1 cellular context compared by ENCODE assay signal in the genomic region with DNA sequence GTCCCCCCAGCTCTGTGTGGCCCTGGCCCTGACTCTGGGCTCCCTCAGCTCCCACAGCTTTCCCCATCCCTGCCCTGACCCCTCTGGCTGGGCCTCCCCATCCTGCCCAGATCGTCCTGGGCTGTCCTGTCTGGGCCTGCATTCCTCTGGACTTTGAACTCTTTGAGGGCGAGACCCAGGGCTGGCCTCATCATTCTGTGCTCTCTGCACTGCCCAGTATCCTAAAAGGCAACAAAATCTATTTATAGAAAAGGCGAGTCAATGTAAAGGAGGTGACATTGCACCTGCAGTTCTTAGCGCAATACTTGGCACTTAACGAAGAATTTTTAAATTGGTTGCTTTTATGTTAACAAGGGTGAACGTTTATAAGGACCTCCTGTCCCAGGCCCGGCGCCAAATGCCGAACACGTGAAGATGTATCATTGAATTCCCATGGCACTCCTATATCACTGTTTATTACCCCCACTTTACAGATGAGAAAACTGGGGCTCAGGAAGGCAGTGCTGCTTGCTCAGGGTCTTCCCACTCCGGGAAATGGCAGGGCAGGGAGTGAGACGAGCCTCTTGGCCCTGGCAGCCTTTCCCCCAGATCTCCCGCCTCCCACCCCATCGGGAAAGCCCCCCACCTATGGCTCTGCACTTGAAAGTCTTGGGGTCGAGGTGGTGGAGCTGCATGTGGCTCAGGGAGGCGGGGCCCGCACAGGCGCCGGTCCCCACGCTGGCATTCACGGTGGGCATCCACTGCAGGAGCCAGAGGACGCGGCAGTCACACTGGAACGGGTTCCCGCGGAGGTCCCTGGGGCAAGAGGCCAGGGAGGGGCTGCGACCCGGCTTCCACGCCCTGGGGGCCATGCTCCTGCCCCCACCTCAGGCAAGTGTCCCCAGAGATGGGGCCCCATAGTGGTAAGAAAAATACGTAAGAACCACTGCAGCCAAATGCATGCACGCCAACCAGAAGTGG.
TF ChIP-seq lines count a peak whose summit lies in the region.

No MANE protein-coding gene starts in this region.

TF ChIP-seq in HepG2, 621 proteins besides CTCF, POLR2A, EP300 and RAD21 (continued from another document):
- TF ChIP-seq, protein P1, sequence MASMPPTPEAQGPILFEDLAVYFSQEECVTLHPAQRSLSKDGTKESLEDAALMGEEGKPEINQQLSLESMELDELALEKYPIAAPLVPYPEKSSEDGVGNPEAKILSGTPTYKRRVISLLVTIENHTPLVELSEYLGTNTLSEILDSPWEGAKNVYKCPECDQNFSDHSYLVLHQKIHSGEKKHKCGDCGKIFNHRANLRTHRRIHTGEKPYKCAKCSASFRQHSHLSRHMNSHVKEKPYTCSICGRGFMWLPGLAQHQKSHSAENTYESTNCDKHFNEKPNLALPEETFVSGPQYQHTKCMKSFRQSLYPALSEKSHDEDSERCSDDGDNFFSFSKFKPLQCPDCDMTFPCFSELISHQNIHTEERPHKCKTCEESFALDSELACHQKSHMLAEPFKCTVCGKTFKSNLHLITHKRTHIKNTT (CRISPR knock-in tag; IDR thresholded peaks at IDR 0.05), result no peak
- no peak for TF ChIP-seq SOX6 (IDR thresholded peaks at IDR 0.05)
- peak; percentile 49 for TF ChIP-seq SOX6 (CRISPR knock-in tag; IDR thresholded peaks at IDR 0.05)
- TF ChIP-seq CEBPG (CRISPR knock-in tag; IDR thresholded peaks at IDR 0.05), result peak; percentile 66
- no peak for TF ChIP-seq NCOA1 (CRISPR knock-in tag; IDR thresholded peaks at IDR 0.05)
- TF ChIP-seq ZNF776 (CRISPR knock-in tag; IDR thresholded peaks at IDR 0.05), result no peak
- TF ChIP-seq, protein P2, sequence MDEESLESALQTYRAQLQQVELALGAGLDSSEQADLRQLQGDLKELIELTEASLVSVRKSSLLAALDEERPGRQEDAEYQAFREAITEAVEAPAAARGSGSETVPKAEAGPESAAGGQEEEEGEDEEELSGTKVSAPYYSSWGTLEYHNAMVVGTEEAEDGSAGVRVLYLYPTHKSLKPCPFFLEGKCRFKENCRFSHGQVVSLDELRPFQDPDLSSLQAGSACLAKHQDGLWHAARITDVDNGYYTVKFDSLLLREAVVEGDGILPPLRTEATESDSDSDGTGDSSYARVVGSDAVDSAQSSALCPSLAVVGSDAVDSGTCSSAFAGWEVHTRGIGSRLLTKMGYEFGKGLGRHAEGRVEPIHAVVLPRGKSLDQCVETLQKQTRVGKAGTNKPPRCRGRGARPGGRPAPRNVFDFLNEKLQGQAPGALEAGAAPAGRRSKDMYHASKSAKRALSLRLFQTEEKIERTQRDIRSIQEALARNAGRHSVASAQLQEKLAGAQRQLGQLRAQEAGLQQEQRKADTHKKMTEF (CRISPR knock-in tag; IDR thresholded peaks at IDR 0.05), result peak; percentile 60
- TF ChIP-seq ESRRA (CRISPR knock-in tag; IDR thresholded peaks at IDR 0.05; ENCODE audit: low read depth), result peak; percentile 78; the same call in 1 of the 2 replicates
- no peak for TF ChIP-seq U2AF1 (optimal IDR thresholded peaks at IDR 0.05; ENCODE audit: low read depth, low read length)
- TF ChIP-seq RFXAP (CRISPR knock-in tag; IDR thresholded peaks at IDR 0.05; ENCODE audit: borderline replicate concordance), result peak; percentile 54; the same call in 1 of the 2 replicates
- TF ChIP-seq KDM5B (CRISPR knock-in tag; IDR thresholded peaks at IDR 0.05; ENCODE audit: borderline replicate concordance), result peak; percentile 53; the same call in 1 of the 2 replicates
- peak; percentile 31; the same call in 1 of the 2 replicates for TF ChIP-seq NR2F2 (IDR thresholded peaks at IDR 0.05; ENCODE audit: borderline replicate concordance, low read depth)
- TF ChIP-seq, protein P3, sequence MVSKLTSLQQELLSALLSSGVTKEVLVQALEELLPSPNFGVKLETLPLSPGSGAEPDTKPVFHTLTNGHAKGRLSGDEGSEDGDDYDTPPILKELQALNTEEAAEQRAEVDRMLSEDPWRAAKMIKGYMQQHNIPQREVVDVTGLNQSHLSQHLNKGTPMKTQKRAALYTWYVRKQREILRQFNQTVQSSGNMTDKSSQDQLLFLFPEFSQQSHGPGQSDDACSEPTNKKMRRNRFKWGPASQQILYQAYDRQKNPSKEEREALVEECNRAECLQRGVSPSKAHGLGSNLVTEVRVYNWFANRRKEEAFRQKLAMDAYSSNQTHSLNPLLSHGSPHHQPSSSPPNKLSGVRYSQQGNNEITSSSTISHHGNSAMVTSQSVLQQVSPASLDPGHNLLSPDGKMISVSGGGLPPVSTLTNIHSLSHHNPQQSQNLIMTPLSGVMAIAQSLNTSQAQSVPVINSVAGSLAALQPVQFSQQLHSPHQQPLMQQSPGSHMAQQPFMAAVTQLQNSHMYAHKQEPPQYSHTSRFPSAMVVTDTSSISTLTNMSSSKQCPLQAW (CRISPR knock-in tag; IDR thresholded peaks at IDR 0.05), result peak; percentile 91
- TF ChIP-seq ZFY (CRISPR knock-in tag; IDR thresholded peaks at IDR 0.05), result peak; percentile 70; the same call in 1 of the 2 replicates
- peak; percentile 66 for TF ChIP-seq SP5 (CRISPR knock-in tag; IDR thresholded peaks at IDR 0.05; ENCODE audit: borderline replicate concordance, low read depth)
- peak; percentile 89; the same call in 1 of the 2 replicates for TF ChIP-seq ZBTB20 (CRISPR knock-in tag; IDR thresholded peaks at IDR 0.05; ENCODE audit: borderline replicate concordance, low read depth)
- TF ChIP-seq PHF8 (CRISPR knock-in tag; IDR thresholded peaks at IDR 0.05), result peak; percentile 12; the same call in 1 of the 2 replicates
- TF ChIP-seq SALL1 (CRISPR knock-in tag; IDR thresholded peaks at IDR 0.05), result peak; percentile 77
- TF ChIP-seq ZNF441 (CRISPR knock-in tag; IDR thresholded peaks at IDR 0.05; ENCODE audit: borderline replicate concordance), result 0 out of 2 replicates have a peak, but pooled peaks have one; percentile 8
- TF ChIP-seq BCL6 (CRISPR knock-in tag; IDR thresholded peaks at IDR 0.05), result peak; percentile 71
- TF ChIP-seq HOXA5 (CRISPR knock-in tag; IDR thresholded peaks at IDR 0.05), result no peak
- TF ChIP-seq ZNF20 (CRISPR knock-in tag; IDR thresholded peaks at IDR 0.05), result 0 out of 2 replicates have a peak, but pooled peaks have one; percentile 58
- TF ChIP-seq ZNF75D (CRISPR knock-in tag; IDR thresholded peaks at IDR 0.05; ENCODE audit: borderline replicate concordance), result no peak
- peak; percentile 84; the same call in 1 of the 2 replicates for TF ChIP-seq RXRA (CRISPR knock-in tag; IDR thresholded peaks at IDR 0.05)
- no peak for TF ChIP-seq MXD4 (CRISPR knock-in tag; IDR thresholded peaks at IDR 0.05)
- 0 out of 2 replicates have a peak, but pooled peaks have one; percentile 40 for TF ChIP-seq ZSCAN12 (CRISPR knock-in tag; IDR thresholded peaks at IDR 0.05)
- 0 out of 2 replicates have a peak, but pooled peaks have one; percentile 34 for TF ChIP-seq SIX1 (CRISPR knock-in tag; IDR thresholded peaks at IDR 0.05; ENCODE audit: borderline replicate concordance)
- peak; percentile 90 for TF ChIP-seq KDM6A (CRISPR knock-in tag; IDR thresholded peaks at IDR 0.05; ENCODE audit: low read depth)
- TF ChIP-seq, protein P4, sequence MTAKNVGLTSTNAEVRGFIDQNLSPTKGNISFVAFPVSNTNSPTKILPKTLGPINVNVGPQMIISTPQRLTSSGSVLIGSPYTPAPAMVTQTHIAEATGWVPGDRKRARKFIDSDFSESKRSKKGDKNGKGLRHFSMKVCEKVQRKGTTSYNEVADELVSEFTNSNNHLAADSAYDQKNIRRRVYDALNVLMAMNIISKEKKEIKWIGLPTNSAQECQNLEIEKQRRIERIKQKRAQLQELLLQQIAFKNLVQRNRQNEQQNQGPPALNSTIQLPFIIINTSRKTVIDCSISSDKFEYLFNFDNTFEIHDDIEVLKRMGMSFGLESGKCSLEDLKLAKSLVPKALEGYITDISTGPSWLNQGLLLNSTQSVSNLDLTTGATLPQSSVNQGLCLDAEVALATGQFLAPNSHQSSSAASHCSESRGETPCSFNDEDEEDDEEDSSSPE (CRISPR knock-in tag; IDR thresholded peaks at IDR 0.05), result peak; percentile 22; the same call in 1 of the 2 replicates
- TF ChIP-seq, protein P5, sequence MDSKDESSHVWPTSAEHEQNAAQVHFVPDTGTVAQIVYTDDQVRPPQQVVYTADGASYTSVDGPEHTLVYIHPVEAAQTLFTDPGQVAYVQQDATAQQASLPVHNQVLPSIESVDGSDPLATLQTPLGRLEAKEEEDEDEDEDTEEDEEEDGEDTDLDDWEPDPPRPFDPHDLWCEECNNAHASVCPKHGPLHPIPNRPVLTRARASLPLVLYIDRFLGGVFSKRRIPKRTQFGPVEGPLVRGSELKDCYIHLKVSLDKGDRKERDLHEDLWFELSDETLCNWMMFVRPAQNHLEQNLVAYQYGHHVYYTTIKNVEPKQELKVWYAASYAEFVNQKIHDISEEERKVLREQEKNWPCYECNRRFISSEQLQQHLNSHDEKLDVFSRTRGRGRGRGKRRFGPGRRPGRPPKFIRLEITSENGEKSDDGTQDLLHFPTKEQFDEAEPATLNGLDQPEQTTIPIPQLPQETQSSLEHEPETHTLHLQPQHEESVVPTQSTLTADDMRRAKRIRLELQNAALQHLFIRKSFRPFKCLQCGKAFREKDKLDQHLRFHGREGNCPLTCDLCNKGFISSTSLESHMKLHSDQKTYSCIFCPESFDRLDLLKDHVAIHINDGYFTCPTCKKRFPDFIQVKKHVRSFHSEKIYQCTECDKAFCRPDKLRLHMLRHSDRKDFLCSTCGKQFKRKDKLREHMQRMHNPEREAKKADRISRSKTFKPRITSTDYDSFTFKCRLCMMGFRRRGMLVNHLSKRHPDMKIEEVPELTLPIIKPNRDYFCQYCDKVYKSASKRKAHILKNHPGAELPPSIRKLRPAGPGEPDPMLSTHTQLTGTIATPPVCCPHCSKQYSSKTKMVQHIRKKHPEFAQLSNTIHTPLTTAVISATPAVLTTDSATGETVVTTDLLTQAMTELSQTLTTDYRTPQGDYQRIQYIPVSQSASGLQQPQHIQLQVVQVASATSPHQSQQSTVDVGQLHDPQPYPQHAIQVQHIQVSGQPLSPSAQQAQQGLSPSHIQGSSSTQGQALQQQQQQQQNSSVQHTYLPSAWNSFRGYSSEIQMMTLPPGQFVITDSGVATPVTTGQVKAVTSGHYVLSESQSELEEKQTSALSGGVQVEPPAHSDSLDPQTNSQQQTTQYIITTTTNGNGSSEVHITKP (CRISPR knock-in tag; IDR thresholded peaks at IDR 0.05; ENCODE audit: low read depth), result no peak
- TF ChIP-seq ZBTB38 (CRISPR knock-in tag; IDR thresholded peaks at IDR 0.05), result peak; percentile 46; the same call in 1 of the 2 replicates
